ENCODE assay signal across 2 cellular contexts in genomic region chr17:38705523-38705802, GRCh38.
TF ChIP-seq lines count a peak whose summit lies in the region.

No MANE protein-coding gene starts in this region.

TF ChIP-seq in HEK293, 187 proteins besides CTCF, POLR2A, EP300 and RAD21:
- TF ChIP-seq ZBTB10 (tag by site-specific recombination; IDR thresholded peaks at IDR 0.05), result no peak

TF ChIP-seq in GM12878, 131 proteins besides CTCF, POLR2A, EP300 and RAD21:
- TF ChIP-seq MTA2 (IDR thresholded peaks at IDR 0.05; ENCODE audit: low read depth) (no peak), IRF4 (IDR thresholded peaks at IDR 0.05; ENCODE audit: low read depth, low read length) (no peak), NR2F1 (conservative IDR thresholded peaks at IDR 0.05) (no peak), YBX1 (IDR thresholded peaks at IDR 0.05) (no peak), POLR2AphosphoS5 (IDR thresholded peaks at IDR 0.05; ENCODE audit: low read length) (no peak; the same call in 1 of the 2 replicates), STAT1 (conservative IDR thresholded peaks at IDR 0.05) (no peak), POLR2AphosphoS2 (IDR thresholded peaks at IDR 0.05; ENCODE audit: low read depth, low read length) (no peak)
TF ChIP-seq in GM12878: peak in this region for 0.
